In the genomic region with DNA sequence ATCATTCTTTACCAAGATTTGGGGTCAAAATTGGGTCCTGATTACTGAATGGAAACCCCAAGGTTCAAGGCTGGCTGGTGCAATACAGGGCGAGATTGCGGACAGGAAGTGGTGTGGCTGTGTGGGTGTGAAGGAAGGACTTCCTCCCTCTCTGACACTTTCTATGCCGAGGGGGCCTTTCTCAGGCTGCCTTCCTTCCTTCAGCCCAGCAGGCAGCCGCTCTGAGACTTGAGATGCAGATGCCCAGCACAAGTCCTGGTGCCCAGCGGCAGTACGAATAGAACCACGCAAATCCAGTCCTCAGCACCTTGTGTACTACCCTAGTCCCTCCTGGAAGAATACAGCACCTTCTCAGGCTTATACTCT, we compare ENCODE assay signal across 8 cellular contexts. TPM values are rescaled to one million over a fixed set of nuclear protein-coding genes. Genes with fewer than 3 reads are reported as not detected.
A peak's percentile ranks its signal among the peaks of the same experiment; 100 is the strongest.
DNase-seq lines count a peak whose midpoint lies in the region; ATAC-seq and TF ChIP-seq lines count a peak whose summit lies in the region.

No MANE protein-coding gene starts in this region.

- H3K9me3 Mint-ChIP-seq in activated T-cell treated with anti-CD3 and anti-CD28 coated beads, Interleukin-2, amount 50 U/mL, for 4 hours = no peaks in the 10 kb centered on the region

- POLR2A ChIA-PET in GM10248 (lab: Yijun Ruan, JAX) = no interaction called here

- DNase-seq in GM10248 (ENCODE audit: extremely low spot score) = peak; percentile 82
- DNase-seq in activated T-cell treated with anti-CD3 and anti-CD28 coated beads, Interleukin-2, amount 50 U/mL, for 4 hours = no peak
- DNase-seq in stimulated activated CD8-positive, alpha-beta memory T cell treated with anti-CD3 and anti-CD28 coated beads, Interleukin-7, amount 100 ng/mL, for 4 hours (ENCODE audit: low read depth in 2 of 2) = peak; percentile 17 to 37
- no peak for DNase-seq in HPDE6-E6E7 (ENCODE audit: extremely low spot score)
- DNase-seq in RKO (ENCODE audit: low spot score) = no peak
- DNase-seq in effector CD8-positive, alpha-beta T cell (lab: John Stamatoyannopoulos, UW) = no peak

- no peak for TF ChIP-seq CTCF in GM10248 (IDR thresholded peaks at IDR 0.05; ENCODE audit: control extremely low read depth, extremely low read depth, low read depth, missing control alignments)

- H3K4me1 Mint-ChIP-seq in activated T-cell treated with anti-CD3 and anti-CD28 coated beads, Interleukin-2, amount 50 U/mL, for 4 hours (ENCODE audit: low read depth) = peaks cover 34% of the 10 kb centered on the region

- H3K27me3 Mint-ChIP-seq in activated T-cell treated with anti-CD3 and anti-CD28 coated beads, Interleukin-2, amount 50 U/mL, for 4 hours (ENCODE audit: low read depth) = no peaks in the 10 kb centered on the region

- peak overlapping the region; percentile 33 for H3K4me3 Mint-ChIP-seq in activated T-cell treated with anti-CD3 and anti-CD28 coated beads, Interleukin-2, amount 50 U/mL, for 4 hours

- ATAC-seq in GM19438 (IDR thresholded peaks at IDR 0.05; ENCODE audit: low read depth, unreplicated experiment) = peak; percentile 74
- peak; percentile 73 for ATAC-seq in HG03432 (IDR thresholded peaks at IDR 0.05; ENCODE audit: unreplicated experiment)
- peak in 1 of 2 donors; percentile 46 for ATAC-seq in activated T-cell treated with anti-CD3 and anti-CD28 coated beads, Interleukin-2, amount 50 U/mL, for 4 hours

- H3K36me3 Mint-ChIP-seq in activated T-cell treated with anti-CD3 and anti-CD28 coated beads, Interleukin-2, amount 50 U/mL, for 4 hours (ENCODE audit: insufficient read depth) = peaks cover 13% of the 10 kb centered on the region

- CTCF ChIA-PET in GM10248 (lab: Yijun Ruan, JAX) = interaction anchor here (1.0 to 1.7 kb wide), 7 partner anchors 11 to 98 kb away, joined by 3 to 10 read pairs (median 4); no protein-coding TSS in a partner anchor

RNA-seq across cellular contexts. Expression of a gene that starts 16.3 kb away (rescaled TPM):
- total RNA-seq in activated T-cell treated with anti-CD3 and anti-CD28 coated beads, Interleukin-2, amount 50 U/mL, for 4 hours = 10 to 100 TPM; 54.2 to 75.8 (median 64.8) TPM

Comparison
In these comparisons a context has a peak if more than half of its experiments do, and no peak if none do; other contexts are left out.
1. DNase-seq: peak in GM10248 (single experiment) and stimulated activated CD8-positive, alpha-beta memory T cell treated with anti-CD3 and anti-CD28 coated beads, Interleukin-7, amount 100 ng/mL, for 4 hours (2 of 2); none in activated T-cell treated with anti-CD3 and anti-CD28 coated beads, Interleukin-2, amount 50 U/mL, for 4 hours (single experiment), HPDE6-E6E7 (single experiment), RKO (single experiment) and effector CD8-positive, alpha-beta T cell (single experiment).